8 cellular contexts compared by ENCODE assay signal in genomic region chr12:133181238-133181959, GRCh38. TPM values are rescaled to one million over a fixed set of nuclear protein-coding genes. Genes with fewer than 3 reads are reported as not detected.
DNase-seq lines count a peak whose midpoint lies in the region; ATAC-seq, FAIRE-seq and TF ChIP-seq lines count a peak whose summit lies in the region.

ZNF268 (plus strand) TSS chr12:133181495; CDS start chr12:133181998, 503 bp downstream.

- H2AFZ ChIP-seq in ACC112 (ENCODE audit: low read length, unreplicated experiment), result peak within 1 kb of the TSS; percentile 94
- peak within 1 kb of the TSS; percentile 93 for H2AFZ ChIP-seq in smooth muscle cell (ENCODE audit: low read depth)

- peak within 1 kb of the TSS; percentile 90 for H3K9ac ChIP-seq in smooth muscle cell (ENCODE audit: low read depth)

- WGBS in smooth muscle cell (ENCODE audit: low lambda C conversion rate), result 2% methylated on average over 39 of the region's 40 CpGs

- H3K27ac ChIP-seq in ACC112 (ENCODE audit: low read depth, low read length) (peak within 1 kb of the TSS; percentile 41), WERI-Rb-1 (peak within 1 kb of the TSS; percentile 91), smooth muscle cell (ENCODE audit: low read depth) (peak within 1 kb of the TSS; percentile 58)

- H3K4me3 ChIP-seq in ACC112 (ENCODE audit: low read depth, low read length) (peak within 1 kb of the TSS; percentile 95), WERI-Rb-1 (ENCODE audit: low read depth, low read length) (peak within 1 kb of the TSS; percentile 93), bronchial epithelial cell (ENCODE audit: low read depth, low read length) (peak within 1 kb of the TSS; percentile 80), smooth muscle cell (peak within 1 kb of the TSS; percentile 79)

- no peaks in the 10 kb centered on the region for H3F3A ChIP-seq in smooth muscle cell (ENCODE audit: low read depth)

- no peaks in the 10 kb centered on the region for H3K27me3 ChIP-seq in ACC112 (ENCODE audit: insufficient read depth, low read length)
- H3K27me3 ChIP-seq in WERI-Rb-1 (ENCODE audit: insufficient read depth, low read depth, severe bottlenecking), result no peaks in the 10 kb centered on the region
- no peaks in the 10 kb centered on the region for H3K27me3 ChIP-seq in bronchial epithelial cell (ENCODE audit: control insufficient read depth, insufficient read depth, low read length)
- no peaks in the 10 kb centered on the region for H3K27me3 ChIP-seq in smooth muscle cell (ENCODE audit: low read depth)

- peak within 1 kb of the TSS; percentile 94 for H3K4me2 ChIP-seq in smooth muscle cell

- peak; percentile 95 for ATAC-seq in GM18861 (IDR thresholded peaks at IDR 0.05; ENCODE audit: unreplicated experiment)
- peak; percentile 92 for ATAC-seq in HG03097 (IDR thresholded peaks at IDR 0.05; ENCODE audit: low FRiP score, unreplicated experiment)

- FAIRE-seq in bronchial epithelial cell (lab: Jason Lieb, UNC), result no peak

- H3K36me3 ChIP-seq in ACC112 (ENCODE audit: insufficient read depth, low read length) (peaks cover 37% of the 10 kb centered on the region), WERI-Rb-1 (peaks cover 43% of the 10 kb centered on the region), bronchial epithelial cell (ENCODE audit: control insufficient read depth, insufficient read depth, low read length) (peaks cover 11% of the 10 kb centered on the region), smooth muscle cell (ENCODE audit: low read depth) (peaks cover 28% of the 10 kb centered on the region)

- H3K9me3 ChIP-seq in WERI-Rb-1 (ENCODE audit: severe bottlenecking) (peaks cover 28% of the 10 kb centered on the region), smooth muscle cell (replicated peaks; ENCODE audit: low read depth) (peaks cover 22% of the 10 kb centered on the region)

- no peaks in the 10 kb centered on the region for H4K20me1 ChIP-seq in smooth muscle cell (ENCODE audit: low read depth)

- TF ChIP-seq CTCF in WERI-Rb-1 (IDR thresholded peaks at IDR 0.05; ENCODE audit: low read depth, low read length), result peak; percentile 79
- TF ChIP-seq CTCF in bronchial epithelial cell (IDR thresholded peaks at IDR 0.05; ENCODE audit: insufficient read depth, low read length, severe bottlenecking), result peak; percentile 85
- peak; percentile 83 for TF ChIP-seq CTCF in smooth muscle cell (IDR thresholded peaks at IDR 0.05; ENCODE audit: borderline replicate concordance, insufficient read depth, poor library complexity, severe bottlenecking)

- DNase-seq in NCI-H2171 (lab: John Stamatoyannopoulos, UW) (peak; percentile 89), WERI-Rb-1 (peak; percentile 96), bronchial epithelial cell (ENCODE audit: low read depth) (peak; percentile 77), iPS-NIHi11 (ENCODE audit: low spot score) (peak; percentile 98), smooth muscle cell (lab: John Stamatoyannopoulos, UW; ENCODE audit: unreplicated experiment) (peak; percentile 42)

- peaks cover 22% of the 10 kb centered on the region for H3K79me2 ChIP-seq in ACC112 (ENCODE audit: control insufficient read depth, insufficient read depth, low read length, unreplicated experiment)
- peaks cover 11% of the 10 kb centered on the region for H3K79me2 ChIP-seq in smooth muscle cell (ENCODE audit: low read depth)

- H3K4me1 ChIP-seq in ACC112 (ENCODE audit: control insufficient read depth, insufficient read depth, low read length, unreplicated experiment), result peaks cover 7% of the 10 kb centered on the region
- H3K4me1 ChIP-seq in smooth muscle cell (ENCODE audit: low read depth), result peaks cover 4% of the 10 kb centered on the region

RNA-seq across cellular contexts. Expression of gene ZNF268, which starts in this region (rescaled TPM):
- total RNA-seq in bronchial epithelial cell (15.8 and 20.7 TPM in 2 replicates), smooth muscle cell (25.1 and 37.2 TPM in 2 replicates)
- 9.4 and 9.8 TPM in 2 replicates for polyA plus RNA-seq in smooth muscle cell

Comparison
In these comparisons a context has a peak if more than half of its experiments do, and no peak if none do; other contexts are left out.
1. Peak in every context shown above with its lines: DNase-seq, ATAC-seq, H3K4me3 ChIP-seq and H3K27ac ChIP-seq.
2. H3K27ac ChIP-seq: peak in every context shown above with its lines; median percentile 91 in WERI-Rb-1; 58 in smooth muscle cell; 41 in ACC112.
3. DNase-seq: peak in every context shown above with its lines; median percentile 98 in iPS-NIHi11; 96 in WERI-Rb-1; 89 in NCI-H2171; 77 in bronchial epithelial cell; 42 in smooth muscle cell.